In the genomic region with DNA sequence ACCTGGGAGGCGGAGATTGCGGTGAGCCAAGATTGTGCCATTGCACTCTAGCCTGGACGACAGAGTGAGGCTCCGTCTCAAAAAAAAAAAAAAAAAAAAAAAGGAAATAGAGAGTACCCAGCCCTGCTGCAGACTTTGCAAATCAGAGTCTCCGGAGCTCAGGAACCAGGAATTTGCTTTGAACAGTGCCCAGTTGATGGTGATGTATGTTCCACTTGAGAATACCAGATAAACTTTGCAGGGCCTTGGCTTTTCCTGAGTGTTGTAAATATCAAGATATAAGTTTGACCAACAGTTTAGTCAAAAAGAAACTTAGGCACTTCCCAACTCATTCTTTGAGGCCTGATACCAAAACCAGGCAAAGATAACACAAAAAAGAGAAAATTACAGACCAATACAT, we compare ENCODE assay signal across 16 cellular contexts. TPM values are rescaled to one million over a fixed set of nuclear protein-coding genes. Genes with fewer than 3 reads are reported as not detected.
A peak's percentile ranks its signal among the peaks of the same experiment; 100 is the strongest.
DNase-seq lines count a peak whose midpoint lies in the region; ATAC-seq and TF ChIP-seq lines count a peak whose summit lies in the region.
"Had no signal": no experiment of that assay in that cellular context is flagged by ENCODE, and none has a peak within 500 bp of the region (broad histone marks: within the 10 kb centered on the region; RNA-seq: fewer than 3 reads in every experiment).

No MANE protein-coding gene starts in this region.

- intact Hi-C loops in cardiac septum (cut with DNase I): no loop called here

- no peaks in the 10 kb centered on the region for H3K36me3 ChIP-seq in cardiac muscle cell

- DNase-seq in cardiac muscle cell (ENCODE audit: low read depth in 1 of 2, low spot score in 1 of 2) (peak; percentile 21 to 78), cardiac septum (ENCODE audit: low spot score) (no peak), amniotic epithelial cell (ENCODE audit: low read depth) (peak; percentile 45), islet precursor cell (peak; percentile 25), GOT3 (lab: John Stamatoyannopoulos, UW) (no peak), GF-D8 (lab: John Stamatoyannopoulos, UW) (no peak)
- no peak for DNase-seq in stimulated activated naive CD8-positive, alpha-beta T cell treated with anti-CD3 and anti-CD28 coated beads, Interleukin-15, Interleukin-2, amounts not matched to agents 100 U/mL and 50 U/mL, for 24 hours
- DNase-seq: AML-193; CD4-positive, alpha-beta T cell; H7; IMR-90 had no signal

- H3K4me1 ChIP-seq in cardiac muscle cell (ENCODE audit: low read depth): peaks cover 24% of the 10 kb centered on the region
- H3K4me1 ChIP-seq: Caco-2 had no signal

- no peak overlapping the region for H3K27ac ChIP-seq in cardiac muscle cell
- H3K27ac ChIP-seq: 22Rv1, A549, C4-2B had no signal

- H3K9me3 ChIP-seq in cardiac muscle cell (ENCODE audit: low read depth): no peaks in the 10 kb centered on the region

- TF ChIP-seq CTCF in cardiac muscle cell (IDR thresholded peaks at IDR 0.05; ENCODE audit: low read depth, low read length): no peak

- no peak overlapping the region for H3K4me3 ChIP-seq in cardiac muscle cell
- H3K4me3 ChIP-seq: A549, GM23338 had no signal

- no peaks in the 10 kb centered on the region for H3K27me3 ChIP-seq in cardiac muscle cell

- ATAC-seq in stimulated activated naive CD8-positive, alpha-beta T cell treated with anti-CD3 and anti-CD28 coated beads, Interleukin-15, Interleukin-2, amounts not matched to agents 100 U/mL and 50 U/mL, for 24 hours: no peak
- ATAC-seq: A549, GM23338 had no signal

RNA-seq across cellular contexts. Expression of gene MAP3K14, which starts 30.6 kb away (rescaled TPM):
- total RNA-seq in cardiac muscle cell (2.9 and 3.6 TPM in 2 replicates), cardiac septum (14.6 TPM)
- 1.3 and 3.7 TPM in 2 replicates for polyA plus RNA-seq in cardiac muscle cell

Comparison
In these comparisons a context has a peak if more than half of its experiments do, and no peak if none do; other contexts are left out.
1. DNase-seq: peak in cardiac muscle cell (2 of 2), amniotic epithelial cell (single experiment) and islet precursor cell (single experiment); none in cardiac septum (single experiment), GOT3 (single experiment), stimulated activated naive CD8-positive, alpha-beta T cell treated with anti-CD3 and anti-CD28 coated beads, Interleukin-15, Interleukin-2, amounts not matched to agents 100 U/mL and 50 U/mL, for 24 hours (single experiment) and GF-D8 (single experiment).